3 cellular contexts compared by ENCODE assay signal in the genomic region with DNA sequence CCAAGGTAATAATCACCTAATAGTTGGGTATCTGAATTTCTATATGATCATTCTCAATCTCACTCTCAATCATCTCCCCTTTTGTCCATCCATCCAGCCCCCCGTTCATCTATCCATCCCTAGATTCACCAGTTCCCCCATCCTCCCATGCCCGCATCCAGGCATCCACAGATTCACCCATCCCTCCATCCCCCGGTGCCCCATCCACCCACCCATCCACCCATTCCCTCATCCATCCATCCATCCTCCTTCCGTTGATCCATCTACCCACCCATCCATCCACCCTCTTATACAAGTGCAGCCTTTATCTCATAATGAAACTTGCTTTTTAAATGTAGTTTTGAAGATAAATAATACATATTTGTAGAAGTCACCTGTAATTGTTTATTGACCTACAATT.
"Had no signal": no experiment of that assay in that cellular context is flagged by ENCODE, and none has a peak within 500 bp of the region (broad histone marks: within the 10 kb centered on the region; RNA-seq: fewer than 3 reads in every experiment).

No MANE protein-coding gene starts in this region.

- DNase-seq: GDM1, GF-D8 had no signal

- H3K4me3 ChIP-seq: GM12878 had no signal
